1 cellular context compared by ENCODE assay signal in genomic region chr17:77727216-77727615, GRCh38.
TF ChIP-seq lines count a peak whose summit lies in the region.

No MANE protein-coding gene starts in this region.

TF ChIP-seq in IMR-90, 13 proteins besides CTCF, POLR2A, EP300 and RAD21 (continued from another document):
- no peak for TF ChIP-seq ELK1 (IDR thresholded peaks at IDR 0.05; ENCODE audit: borderline replicate concordance, low read depth, low read length)
